ENCODE assay signal across 16 cellular contexts in genomic region chr4:107258359-107258758, GRCh38.
DNase-seq lines count a peak whose midpoint lies in the region; ATAC-seq and TF ChIP-seq lines count a peak whose summit lies in the region.
"Had no signal": no experiment of that assay in that cellular context is flagged by ENCODE, and none has a peak within 500 bp of the region (broad histone marks: within the 10 kb centered on the region; RNA-seq: fewer than 3 reads in every experiment).

No MANE protein-coding gene starts in this region.

- H3K9ac ChIP-seq in adipocyte (ENCODE audit: low read length): no peak overlapping the region

- H3K9me3 Mint-ChIP-seq in activated naive CD4-positive, alpha-beta T cell treated with anti-CD3 and anti-CD28 coated beads, Interleukin-2, amount 50 U/mL, for 72 hours: no peaks in the 10 kb centered on the region
- H3K9me3 Mint-ChIP-seq: activated CD4-positive, alpha-beta T cell treated with anti-CD3 and anti-CD28 coated beads, Interleukin-2, amount 10 ng/mL, durations not matched to agents 24 days and 14 days had no signal

- H3K36me3 ChIP-seq in adipocyte (ENCODE audit: control insufficient read depth, insufficient read depth, low read length, severe bottlenecking): no peaks in the 10 kb centered on the region
- H3K36me3 ChIP-seq: left lung had no signal

- no peak overlapping the region for H3K27ac Mint-ChIP-seq in activated naive CD4-positive, alpha-beta T cell treated with anti-CD3 and anti-CD28 coated beads, Interleukin-2, amount 50 U/mL, for 72 hours
- H3K27ac Mint-ChIP-seq: activated CD4-positive, alpha-beta T cell treated with anti-CD3 and anti-CD28 coated beads, Interleukin-2, amount 10 ng/mL, durations not matched to agents 24 days and 14 days; activated naive CD8-positive, alpha-beta T cell had no signal

- TF ChIP-seq CTCF in HFF-Myc (IDR thresholded peaks at IDR 0.05; ENCODE audit: low read depth, low read length, missing control alignments): no peak
- TF ChIP-seq CTCF in fibroblast of villous mesenchyme (IDR thresholded peaks at IDR 0.05; ENCODE audit: insufficient read depth, low read depth, low read length): no peak

- DNase-seq in HFF-Myc (ENCODE audit: extremely low read depth, low read depth) (peak; percentile 78), adipocyte (ENCODE audit: low read depth) (peak; percentile 42), fibroblast of villous mesenchyme (ENCODE audit: low read depth) (peak; percentile 17), NCI-H2171 (lab: John Stamatoyannopoulos, UW) (no peak)
- DNase-seq in activated naive CD4-positive, alpha-beta T cell treated with anti-CD3 and anti-CD28 coated beads, Interleukin-2, amount 50 U/mL, for 72 hours (ENCODE audit: low spot score in 2 of 2): no peak
- DNase-seq: activated CD4-positive, alpha-beta T cell treated with anti-CD3 and anti-CD28 coated beads, Interleukin-2, amount 10 ng/mL, durations not matched to agents 24 days and 14 days; activated T-cell treated with anti-CD3 and anti-CD28 coated beads, Interleukin-2, amount 50 U/mL, for 1 hour; GF-D8; hypothalamus; left lung; psoas muscle; SIG-M5; stimulated activated CD4-positive, alpha-beta T cell treated with anti-CD3 and anti-CD28 coated beads, Interleukin-15, amount 100 ng/mL, for 24 hours had no signal

- H3K4me1 ChIP-seq in adipocyte (ENCODE audit: control insufficient read depth, insufficient read depth, low read length): no peaks in the 10 kb centered on the region
- H3K4me1 ChIP-seq: left lung, psoas muscle had no signal

- H3K4me3 ChIP-seq in HFF-Myc (replicated peaks; ENCODE audit: low read depth, low read length) (no peak overlapping the region), adipocyte (ENCODE audit: low read length) (no peak overlapping the region), fibroblast of villous mesenchyme (ENCODE audit: low read depth, low read length) (no peak overlapping the region)
- H3K4me3 ChIP-seq: left lung, psoas muscle had no signal

- H3K36me3 Mint-ChIP-seq in activated naive CD4-positive, alpha-beta T cell treated with anti-CD3 and anti-CD28 coated beads, Interleukin-2, amount 50 U/mL, for 72 hours: no peaks in the 10 kb centered on the region
- H3K36me3 Mint-ChIP-seq: activated naive CD8-positive, alpha-beta T cell had no signal

- ATAC-seq in HG03354 (IDR thresholded peaks at IDR 0.05; ENCODE audit: poor library complexity, severe bottlenecking, unreplicated experiment): no peak
- ATAC-seq in HG03097 (IDR thresholded peaks at IDR 0.05; ENCODE audit: low FRiP score, unreplicated experiment): no peak
- no peak for ATAC-seq in activated naive CD4-positive, alpha-beta T cell treated with anti-CD3 and anti-CD28 coated beads, Interleukin-2, amount 50 U/mL, for 72 hours
- ATAC-seq: left lung, psoas muscle had no signal

- H3K27me3 ChIP-seq in adipocyte (replicated peaks; ENCODE audit: control insufficient read depth, insufficient read depth, low read length): no peaks in the 10 kb centered on the region
- H3K27me3 ChIP-seq: left lung had no signal

- no peaks in the 10 kb centered on the region for H3K9me3 ChIP-seq in adipocyte (ENCODE audit: control insufficient read depth, low read length)
- H3K9me3 ChIP-seq: left lung, psoas muscle had no signal

Comparison
In these comparisons a context has a peak if more than half of its experiments do, and no peak if none do; other contexts are left out.
1. DNase-seq: peak in HFF-Myc (single experiment), adipocyte (single experiment) and fibroblast of villous mesenchyme (single experiment); none in NCI-H2171 (single experiment) and activated naive CD4-positive, alpha-beta T cell treated with anti-CD3 and anti-CD28 coated beads, Interleukin-2, amount 50 U/mL, for 72 hours (0 of 2).